17 cellular contexts compared by ENCODE assay signal in genomic region chr2:106140913-106141312, GRCh38. TPM values are rescaled to one million over a fixed set of nuclear protein-coding genes. Genes with fewer than 3 reads are reported as not detected.
A peak's percentile ranks its signal among the peaks of the same experiment; 100 is the strongest.
DNase-seq lines count a peak whose midpoint lies in the region; ATAC-seq and TF ChIP-seq lines count a peak whose summit lies in the region.
"Had no signal": no experiment of that assay in that cellular context is flagged by ENCODE, and none has a peak within 500 bp of the region (broad histone marks: within the 10 kb centered on the region; RNA-seq: fewer than 3 reads in every experiment).

No MANE protein-coding gene starts in this region.

- peaks cover 42% of the 10 kb centered on the region for H3K36me3 Mint-ChIP-seq in activated CD4-positive, alpha-beta T cell treated with anti-CD3 and anti-CD28 coated beads for 36 hours (ENCODE audit: low read depth)
- H3K36me3 Mint-ChIP-seq in activated T-helper 2 cell treated with anti-CD3 and anti-CD28 coated beads, Interferon-gamma antibody, Interleukin-2, Interleukin-4, amounts not matched to agents 10 μg/mL and 5 μg/mL and 100 μg/mL, durations not matched to agents 14 hours and 24 hours and 36 hours (ENCODE audit: low read depth): peaks cover 64% of the 10 kb centered on the region
- peaks cover 79% of the 10 kb centered on the region for H3K36me3 Mint-ChIP-seq in nephron progenitor cell (ENCODE audit: low read depth)

- CTCF ChIA-PET in activated CD4-positive, alpha-beta T cell treated with anti-CD3 and anti-CD28 coated beads for 36 hours (lab: Charles Lee): interaction anchor here (0.9 to 3.3 kb wide), 7 partner anchors 9 to 43 kb away, joined by 3 to 15 read pairs (median 4); no protein-coding TSS in a partner anchor

- no peak for TF ChIP-seq CTCF in nephron progenitor cell (IDR thresholded peaks at IDR 0.05)

- POLR2A ChIA-PET in activated CD4-positive, alpha-beta T cell treated with anti-CD3 and anti-CD28 coated beads for 36 hours (lab: Charles Lee): no interaction called here

- ATAC-seq in activated CD4-positive, alpha-beta T cell treated with anti-CD3 and anti-CD28 coated beads for 36 hours: peak; percentile 36
- peak; percentile 62 for ATAC-seq in GM18868 (IDR thresholded peaks at IDR 0.05; ENCODE audit: unreplicated experiment)
- ATAC-seq: HepG2, WTC11 had no signal

- H3K27ac Mint-ChIP-seq in activated CD4-positive, alpha-beta T cell treated with anti-CD3 and anti-CD28 coated beads for 36 hours: peak overlapping the region; percentile 26
- peak overlapping the region; percentile 85 for H3K27ac Mint-ChIP-seq in activated T-helper 2 cell treated with anti-CD3 and anti-CD28 coated beads, Interferon-gamma antibody, Interleukin-2, Interleukin-4, amounts not matched to agents 10 μg/mL and 5 μg/mL and 100 μg/mL, durations not matched to agents 14 hours and 24 hours and 36 hours
- peak overlapping the region; percentile 11 for H3K27ac Mint-ChIP-seq in nephron progenitor cell
- H3K27ac Mint-ChIP-seq: WTC11 had no signal

- H3K4me1 Mint-ChIP-seq in activated CD4-positive, alpha-beta T cell treated with anti-CD3 and anti-CD28 coated beads for 36 hours: peaks cover 76% of the 10 kb centered on the region
- H3K4me1 Mint-ChIP-seq in activated T-helper 2 cell treated with anti-CD3 and anti-CD28 coated beads, Interferon-gamma antibody, Interleukin-2, Interleukin-4, amounts not matched to agents 10 μg/mL and 5 μg/mL and 100 μg/mL, durations not matched to agents 14 hours and 24 hours and 36 hours (ENCODE audit: low read depth): peaks cover 63% of the 10 kb centered on the region
- peaks cover 42% of the 10 kb centered on the region for H3K4me1 Mint-ChIP-seq in nephron progenitor cell

- H3K4me3 Mint-ChIP-seq in activated CD4-positive, alpha-beta T cell treated with anti-CD3 and anti-CD28 coated beads for 36 hours: no peak overlapping the region
- no peak overlapping the region for H3K4me3 Mint-ChIP-seq in activated T-helper 2 cell treated with anti-CD3 and anti-CD28 coated beads, Interferon-gamma antibody, Interleukin-2, Interleukin-4, amounts not matched to agents 10 μg/mL and 5 μg/mL and 100 μg/mL, durations not matched to agents 14 hours and 24 hours and 36 hours (ENCODE audit: low read depth)
- H3K4me3 Mint-ChIP-seq in nephron progenitor cell: no peak overlapping the region
- H3K4me3 Mint-ChIP-seq: CD14-positive monocyte, WTC11 had no signal

- no peaks in the 10 kb centered on the region for H3K27me3 Mint-ChIP-seq in activated CD4-positive, alpha-beta T cell treated with anti-CD3 and anti-CD28 coated beads for 36 hours
- no peaks in the 10 kb centered on the region for H3K27me3 Mint-ChIP-seq in activated T-helper 2 cell treated with anti-CD3 and anti-CD28 coated beads, Interferon-gamma antibody, Interleukin-2, Interleukin-4, amounts not matched to agents 10 μg/mL and 5 μg/mL and 100 μg/mL, durations not matched to agents 14 hours and 24 hours and 36 hours (ENCODE audit: low read depth)
- no peaks in the 10 kb centered on the region for H3K27me3 Mint-ChIP-seq in nephron progenitor cell (ENCODE audit: low read depth, poor library complexity)

- H3K9me3 Mint-ChIP-seq in activated CD4-positive, alpha-beta T cell treated with anti-CD3 and anti-CD28 coated beads for 36 hours (ENCODE audit: low read depth): no peaks in the 10 kb centered on the region
- H3K9me3 Mint-ChIP-seq in activated T-helper 2 cell treated with anti-CD3 and anti-CD28 coated beads, Interferon-gamma antibody, Interleukin-2, Interleukin-4, amounts not matched to agents 10 μg/mL and 5 μg/mL and 100 μg/mL, durations not matched to agents 14 hours and 24 hours and 36 hours: no peaks in the 10 kb centered on the region
- H3K9me3 Mint-ChIP-seq in nephron progenitor cell: peaks cover 8% of the 10 kb centered on the region
- H3K9me3 Mint-ChIP-seq: WTC11 had no signal

- intact Hi-C loops in activated CD4-positive, alpha-beta T cell treated with anti-CD3 and anti-CD28 coated beads for 36 hours (cut with DNase I, micrococcal nuclease): loop anchor here in 1 of 2 experiments (10.0 kb wide), 1 partner anchor 54 kb away; the partner anchor contains the start of gene UXS1
- intact Hi-C loops in activated T-helper 2 cell treated with anti-CD3 and anti-CD28 coated beads, Interferon-gamma antibody, Interleukin-2, Interleukin-4, amounts not matched to agents 10 μg/mL and 5 μg/mL and 100 μg/mL, durations not matched to agents 14 hours and 24 hours and 36 hours (cut with micrococcal nuclease): no loop called here

- no peak for DNase-seq in activated CD4-positive, alpha-beta T cell treated with anti-CD3 and anti-CD28 coated beads for 36 hours
- no peak for DNase-seq in activated CD4-positive, alpha-beta T cell treated with anti-CD3 and anti-CD28 coated beads, Interleukin-2, amount 50 U/mL, for 4 hours
- no peak for DNase-seq in activated T-helper 2 cell treated with anti-CD3 and anti-CD28 coated beads, Interferon-gamma antibody, Interleukin-2, Interleukin-4, amounts not matched to agents 10 μg/mL and 5 μg/mL and 100 μg/mL, durations not matched to agents 14 hours and 24 hours and 36 hours (ENCODE audit: low spot score)
- DNase-seq in nephron progenitor cell (no peak), DMS153 treated with DMSO at 0.1 percent for 48 hours (lab: John Stamatoyannopoulos, UW; ENCODE audit: unreplicated experiment) (no peak), NCI-H2081 (lab: John Stamatoyannopoulos, UW) (no peak)
- no peak for DNase-seq in activated CD8-positive, alpha-beta memory T cell treated with anti-CD3 and anti-CD28 coated beads, Interleukin-2, amount 50 U/mL, for 48 hours
- DNase-seq: DMS79 treated with DMSO at 0.1 percent for 48 hours; islet precursor cell; NCI-H1694; NCI-H446; retina; stimulated activated naive CD4-positive, alpha-beta T cell had no signal

RNA-seq across cellular contexts. Expression of gene UXS1, which starts 53.2 kb away (rescaled TPM):
- total RNA-seq in activated CD4-positive, alpha-beta T cell treated with anti-CD3 and anti-CD28 coated beads for 36 hours: 10 to 100 TPM; 35.6 to 37.7 TPM
- 29.7 and 34.9 TPM in 2 replicates for total RNA-seq in activated T-helper 2 cell treated with anti-CD3 and anti-CD28 coated beads, Interferon-gamma antibody, Interleukin-2, Interleukin-4, amounts not matched to agents 10 μg/mL and 5 μg/mL and 100 μg/mL, durations not matched to agents 14 hours and 24 hours and 36 hours

Comparison
In these comparisons a context has a peak if more than half of its experiments do, and no peak if none do; other contexts are left out.
1. H3K27ac Mint-ChIP-seq: peak in every context shown above with its lines; median percentile 85 in activated T-helper 2 cell treated with anti-CD3 and anti-CD28 coated beads, Interferon-gamma antibody, Interleukin-2, Interleukin-4, amounts not matched to agents 10 μg/mL and 5 μg/mL and 100 μg/mL, durations not matched to agents 14 hours and 24 hours and 36 hours; 26 in activated CD4-positive, alpha-beta T cell treated with anti-CD3 and anti-CD28 coated beads for 36 hours; 11 in nephron progenitor cell.